1 cellular context compared by ENCODE assay signal in the genomic region with DNA sequence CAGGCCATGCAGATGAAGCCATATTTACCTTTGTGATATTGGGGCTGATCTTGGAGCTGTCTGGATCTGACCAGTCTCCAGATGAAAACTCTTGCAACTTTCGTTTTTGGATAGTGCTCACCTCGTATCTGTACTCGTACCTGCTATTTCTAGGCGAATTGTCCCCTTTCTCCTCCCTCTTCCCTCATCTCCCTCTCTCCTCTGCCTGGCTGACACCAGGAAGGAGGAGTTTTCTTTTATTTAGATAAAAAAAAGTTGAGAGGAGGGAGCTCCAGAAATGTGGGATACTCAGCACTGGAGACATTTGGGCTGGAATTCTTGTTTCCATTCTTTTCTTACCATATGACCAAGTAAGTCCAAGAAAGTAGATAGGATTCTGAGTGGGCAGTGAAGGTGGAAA.
TF ChIP-seq lines count a peak whose summit lies in the region.

No MANE protein-coding gene starts in this region.

TF ChIP-seq in IMR-90, 13 proteins besides CTCF, POLR2A, EP300 and RAD21 (continued from another document):
- no peak for TF ChIP-seq MXI1 (IDR thresholded peaks at IDR 0.05; ENCODE audit: borderline replicate concordance, low read depth, low read length)
- no peak for TF ChIP-seq NFE2L2 (IDR thresholded peaks at IDR 0.05; ENCODE audit: low read depth, low read length)
